In the genomic region with DNA sequence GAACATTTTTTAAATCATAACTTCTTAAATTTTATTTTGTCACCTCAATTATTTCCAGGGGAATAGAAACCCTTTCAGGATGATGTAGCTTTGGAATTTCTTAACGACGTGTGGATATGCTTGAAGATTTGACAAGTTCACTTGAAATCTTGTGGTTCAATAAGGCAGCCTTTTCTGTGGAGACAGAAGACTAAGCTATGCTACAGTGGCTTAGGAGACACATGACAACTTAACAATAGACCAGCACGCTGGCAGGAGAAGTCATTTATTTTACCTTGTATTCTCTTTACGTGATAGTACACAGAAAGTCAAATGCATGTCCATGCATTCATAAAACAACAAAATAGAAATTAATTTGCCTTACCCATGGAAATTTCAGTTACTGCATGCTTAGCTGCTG, we compare ENCODE assay signal across 28 cellular contexts.
"Had no signal": no experiment of that assay in that cellular context is flagged by ENCODE, and none has a peak within 500 bp of the region (broad histone marks: within the 10 kb centered on the region; RNA-seq: fewer than 3 reads in every experiment).

No MANE protein-coding gene starts in this region.

- ATAC-seq: esophagus mucosa, foreskin keratinocyte, gastrocnemius medialis, gastroesophageal sphincter, heart left ventricle, heart right ventricle had no signal

- H3K27me3 Mint-ChIP-seq: dendritic cell treated with granulocyte-macrophage colony-stimulating factor and Interleukin-4, amounts not matched to agents 40 ng/mL and 50 ng/mL, for 4 days had no signal

- H3K36me3 ChIP-seq: colonic mucosa, esophagus muscularis mucosa, esophagus squamous epithelium, gastrocnemius medialis, gastroesophageal sphincter, heart left ventricle, heart right ventricle had no signal

- H3K27ac Mint-ChIP-seq: dendritic cell treated with granulocyte-macrophage colony-stimulating factor and Interleukin-4, amounts not matched to agents 40 ng/mL and 50 ng/mL, for 4 days; endodermal cell had no signal

- H3K9me3 ChIP-seq: colonic mucosa, esophagus muscularis mucosa, esophagus squamous epithelium, gastrocnemius medialis, gastroesophageal sphincter, heart left ventricle, heart right ventricle had no signal

- H3K4me3 ChIP-seq: colonic mucosa, coronary artery, dorsolateral prefrontal cortex, esophagus muscularis mucosa, esophagus squamous epithelium, gastrocnemius medialis, gastroesophageal sphincter, heart left ventricle, heart right ventricle had no signal

- H3K4me3 Mint-ChIP-seq: dendritic cell treated with granulocyte-macrophage colony-stimulating factor and Interleukin-4, amounts not matched to agents 40 ng/mL and 50 ng/mL, for 4 days; endodermal cell had no signal

- H3K4me1 ChIP-seq: colonic mucosa, esophagus muscularis mucosa, esophagus squamous epithelium, foreskin keratinocyte, gastrocnemius medialis, gastroesophageal sphincter, heart left ventricle, heart right ventricle had no signal

- H3K9me3 Mint-ChIP-seq: dendritic cell treated with granulocyte-macrophage colony-stimulating factor and Interleukin-4, amounts not matched to agents 40 ng/mL and 50 ng/mL, for 4 days; endodermal cell had no signal

- H3K27ac ChIP-seq: colonic mucosa, coronary artery, epithelial cell of prostate, esophagus muscularis mucosa, esophagus squamous epithelium, foreskin keratinocyte, gastrocnemius medialis, gastroesophageal sphincter, heart left ventricle, heart right ventricle had no signal

- H3K27me3 ChIP-seq: colonic mucosa, dorsolateral prefrontal cortex, esophagus muscularis mucosa, esophagus squamous epithelium, foreskin keratinocyte, gastrocnemius medialis, gastroesophageal sphincter, heart left ventricle, heart right ventricle had no signal

- FAIRE-seq: colon, endometrium, endothelial cell of umbilical vein, frontal cortex had no signal

- DNase-seq: colonic mucosa; cortex of kidney; dermis blood vessel endothelial cell; dorsolateral prefrontal cortex; effector CD4-positive, alpha-beta T cell; effector CD8-positive, alpha-beta T cell; effector memory CD4-positive, alpha-beta T cell; endodermal cell; erythroblast; esophagus squamous epithelium; foreskin fibroblast; foreskin keratinocyte; foreskin melanocyte; gastrocnemius medialis; glutamatergic neuron; head of caudate nucleus; heart left ventricle; heart right ventricle had no signal
